ENCODE assay signal across 26 cellular contexts in genomic region chr20:53100476-53100911, GRCh38.
DNase-seq lines count a peak whose midpoint lies in the region; ATAC-seq and TF ChIP-seq lines count a peak whose summit lies in the region.
"Had no signal": no experiment of that assay in that cellular context is flagged by ENCODE, and none has a peak within 500 bp of the region (broad histone marks: within the 10 kb centered on the region; RNA-seq: fewer than 3 reads in every experiment).

No MANE protein-coding gene starts in this region.

- no peaks in the 10 kb centered on the region for H3K27me3 Mint-ChIP-seq in CD4-positive, CD25-positive, alpha-beta regulatory T cell
- H3K27me3 Mint-ChIP-seq in nephron (ENCODE audit: low read depth), result no peaks in the 10 kb centered on the region
- H3K27me3 Mint-ChIP-seq in naive thymus-derived CD8-positive, alpha-beta T cell, result peaks cover 0 to 7% (median 0%) of the 10 kb centered on the region in 5 donors
- H3K27me3 Mint-ChIP-seq: activated T-helper 17 cell treated with anti-CD3 and anti-CD28 coated beads, Interleukin-2, amount 50 U/mL, for 72 hours had no signal

- no peak overlapping the region for H3K27ac ChIP-seq in CD4-positive, CD25-positive, alpha-beta regulatory T cell (ENCODE audit: insufficient read depth, low read length, poor library complexity, severe bottlenecking)
- peak overlapping the region; percentile 69 to 88 for H3K27ac ChIP-seq in breast epithelium
- H3K27ac ChIP-seq: body of pancreas, left ventricle myocardium inferior, stomach, transverse colon had no signal

- H3K4me1 ChIP-seq in CD4-positive, CD25-positive, alpha-beta regulatory T cell (ENCODE audit: control insufficient read depth, insufficient read depth, low read length, poor library complexity, severe bottlenecking), result no peaks in the 10 kb centered on the region
- peaks cover 3 to 6% of the 10 kb centered on the region in 2 donors for H3K4me1 ChIP-seq in breast epithelium
- H3K4me1 ChIP-seq: transverse colon had no signal

- H3K9me3 ChIP-seq in CD4-positive, CD25-positive, alpha-beta regulatory T cell (ENCODE audit: control insufficient read depth in 2 of 2, low read length in 2 of 2), result no peaks in the 10 kb centered on the region
- no peaks in the 10 kb centered on the region for H3K9me3 ChIP-seq in breast epithelium
- H3K9me3 ChIP-seq: body of pancreas, left ventricle myocardium inferior, mucosa of descending colon, stomach, transverse colon had no signal

- no peak overlapping the region for H3K4me3 Mint-ChIP-seq in CD4-positive, CD25-positive, alpha-beta regulatory T cell
- no peak overlapping the region for H3K4me3 Mint-ChIP-seq in nephron
- H3K4me3 Mint-ChIP-seq in naive thymus-derived CD8-positive, alpha-beta T cell, result no peak overlapping the region
- H3K4me3 Mint-ChIP-seq: activated T-helper 17 cell treated with anti-CD3 and anti-CD28 coated beads, Interleukin-2, amount 50 U/mL, for 72 hours; WTC11 had no signal

- H3K4me1 Mint-ChIP-seq in CD4-positive, CD25-positive, alpha-beta regulatory T cell, result no peaks in the 10 kb centered on the region
- peaks cover 35% of the 10 kb centered on the region for H3K4me1 Mint-ChIP-seq in nephron
- H3K4me1 Mint-ChIP-seq in naive thymus-derived CD8-positive, alpha-beta T cell, result peaks cover 0 to 5% (median 0%) of the 10 kb centered on the region in 4 donors

- no peaks in the 10 kb centered on the region for H3K9me3 Mint-ChIP-seq in CD4-positive, CD25-positive, alpha-beta regulatory T cell
- H3K9me3 Mint-ChIP-seq in nephron, result peaks cover 2% of the 10 kb centered on the region
- H3K9me3 Mint-ChIP-seq in naive thymus-derived CD8-positive, alpha-beta T cell, result no peaks in the 10 kb centered on the region
- H3K9me3 Mint-ChIP-seq: activated T-helper 17 cell treated with anti-CD3 and anti-CD28 coated beads, Interleukin-2, amount 50 U/mL, for 72 hours had no signal

- intact Hi-C loops in breast epithelium (cut with DNase I; ENCODE audit: low total_unique reads), result no loop called here

- H3K36me3 ChIP-seq in CD4-positive, CD25-positive, alpha-beta regulatory T cell (ENCODE audit: control insufficient read depth, insufficient read depth, low read length), result no peaks in the 10 kb centered on the region
- H3K36me3 ChIP-seq in breast epithelium, result no peaks in the 10 kb centered on the region
- H3K36me3 ChIP-seq: left ventricle myocardium inferior, stomach, transverse colon had no signal

- ATAC-seq in CD4-positive, CD25-positive, alpha-beta regulatory T cell (ENCODE audit: low read depth in 2 of 2), result no peak
- no peak for ATAC-seq in naive thymus-derived CD8-positive, alpha-beta T cell
- ATAC-seq: activated T-helper 17 cell treated with anti-CD3 and anti-CD28 coated beads, Interleukin-2, amount 50 U/mL, for 72 hours; body of pancreas; mucosa of descending colon; WTC11 had no signal

- H3K4me3 ChIP-seq in CD4-positive, CD25-positive, alpha-beta regulatory T cell (ENCODE audit: low read depth, low read length), result no peak overlapping the region
- peak overlapping the region in 1 of 3 donors; percentile 22 for H3K4me3 ChIP-seq in breast epithelium
- H3K4me3 ChIP-seq: body of pancreas, left ventricle myocardium inferior, mucosa of descending colon, stomach, transverse colon had no signal

- TF ChIP-seq CTCF in breast epithelium (IDR thresholded peaks at IDR 0.05), result no peak
- no peak for TF ChIP-seq CTCF in nephron (IDR thresholded peaks at IDR 0.05; ENCODE audit: unreplicated experiment in 3 of 3)

- TF ChIP-seq POLR2A in breast epithelium (IDR thresholded peaks at IDR 0.05), result no peak

- H3K36me3 Mint-ChIP-seq in CD4-positive, CD25-positive, alpha-beta regulatory T cell, result peaks cover 4% of the 10 kb centered on the region
- H3K36me3 Mint-ChIP-seq in nephron (ENCODE audit: low read depth), result peaks cover 13% of the 10 kb centered on the region
- no peaks in the 10 kb centered on the region for H3K36me3 Mint-ChIP-seq in naive thymus-derived CD8-positive, alpha-beta T cell
- H3K36me3 Mint-ChIP-seq: WTC11 had no signal

- POLR2A ChIA-PET in naive thymus-derived CD8-positive, alpha-beta T cell (lab: Charles Lee), result no interaction called here

- H3K27ac Mint-ChIP-seq in CD4-positive, CD25-positive, alpha-beta regulatory T cell, result peak overlapping the region in 2 of 3 donors; percentile 5 to 81
- H3K27ac Mint-ChIP-seq in nephron, result peak overlapping the region in 2 of 3 experiments; percentile 22 to 35
- no peak overlapping the region for H3K27ac Mint-ChIP-seq in naive thymus-derived CD8-positive, alpha-beta T cell
- H3K27ac Mint-ChIP-seq: activated T-helper 17 cell treated with anti-CD3 and anti-CD28 coated beads, Interleukin-2, amount 50 U/mL, for 72 hours; WTC11 had no signal

- H3K27me3 ChIP-seq in CD4-positive, CD25-positive, alpha-beta regulatory T cell (ENCODE audit: control insufficient read depth, insufficient read depth, low read length), result no peaks in the 10 kb centered on the region
- no peaks in the 10 kb centered on the region for H3K27me3 ChIP-seq in breast epithelium
- H3K27me3 ChIP-seq: body of pancreas, stomach, transverse colon had no signal

- DNase-seq in CD4-positive, CD25-positive, alpha-beta regulatory T cell, result no peak
- DNase-seq in NCI-H1105 (lab: John Stamatoyannopoulos, UW), result peak; percentile 55
- DNase-seq in breast epithelium (ENCODE audit: low spot score in 2 of 2), result peak in 1 of 2 donors; percentile 82
- DNase-seq in activated CD4-positive, alpha-beta T cell treated with anti-CD3 and anti-CD28 coated beads, Interleukin-2, amount 50 U/mL, for 48 hours, result no peak
- no peak for DNase-seq in AG08396 (ENCODE audit: low spot score)
- DNase-seq in naive thymus-derived CD8-positive, alpha-beta T cell, result no peak
- DNase-seq: activated CD4-positive, alpha-beta T cell treated with anti-CD3 and anti-CD28 coated beads, Interleukin-2, amount 50 U/mL, for 4 hours; activated CD8-positive, alpha-beta memory T cell treated with anti-CD3 and anti-CD28 coated beads, Interleukin-2, amount 50 U/mL, for 4 hours; AML-193; body of pancreas; DMS53; effector CD8-positive, alpha-beta T cell; GDM1; left ventricle myocardium inferior; mucosa of descending colon; NCI-H1436 treated with DMSO at 0.1 percent for 48 hours; NCI-H526; posterior cingulate gyrus; RPMI8226; stimulated activated CD8-positive, alpha-beta memory T cell treated with anti-CD3 and anti-CD28 coated beads, Interleukin-4, amount 100 ng/mL, for 48 hours; stomach; T1000; transverse colon had no signal

Comparison
In these comparisons a context has a peak if more than half of its experiments do, and no peak if none do; other contexts are left out.
1. H3K27ac Mint-ChIP-seq: peak in CD4-positive, CD25-positive, alpha-beta regulatory T cell (2 of 3) and nephron (2 of 3); none in naive thymus-derived CD8-positive, alpha-beta T cell (0 of 10).